22 cellular contexts compared by ENCODE assay signal in genomic region chr3:107738486-107739183, GRCh38.
"Had no signal": no experiment of that assay in that cellular context is flagged by ENCODE, and none has a peak within 500 bp of the region (broad histone marks: within the 10 kb centered on the region; RNA-seq: fewer than 3 reads in every experiment).

No MANE protein-coding gene starts in this region.

- H3K36me3 ChIP-seq: brain microvascular endothelial cell, cardiac muscle cell, Peyer's patch, SJSA1 had no signal

- H3K27me3 Mint-ChIP-seq: activated CD4-positive, alpha-beta memory T cell treated with anti-CD3 and anti-CD28 coated beads, Interleukin-2, amount 10 ng/mL, durations not matched to agents 7 days and 5 days; activated naive CD8-positive, alpha-beta T cell; activated T-helper 17 cell treated with anti-CD3 and anti-CD28 coated beads, Interleukin-2, amount 50 U/mL, for 72 hours had no signal

- H3K27me3 ChIP-seq: brain microvascular endothelial cell, cardiac muscle cell, Peyer's patch, SJSA1 had no signal

- H3K27ac Mint-ChIP-seq: activated CD4-positive, alpha-beta memory T cell treated with anti-CD3 and anti-CD28 coated beads, Interleukin-2, amount 10 ng/mL, durations not matched to agents 7 days and 5 days; activated naive CD4-positive, alpha-beta T cell treated with anti-CD3 and anti-CD28 coated beads for 36 hours; activated naive CD8-positive, alpha-beta T cell; activated T-helper 17 cell treated with anti-CD3 and anti-CD28 coated beads, Interleukin-2, amount 50 U/mL, for 72 hours; T-helper 1 cell treated with Interleukin-12 subunit alpha and Interleukin-12 subunit beta and Interleukin-4 antibody, amounts not matched to agents 30 μg/mL and 1 μg/mL, for 36 hours had no signal

- H3K9me3 Mint-ChIP-seq: activated CD4-positive, alpha-beta memory T cell treated with anti-CD3 and anti-CD28 coated beads, Interleukin-2, amount 10 ng/mL, durations not matched to agents 7 days and 5 days; activated naive CD4-positive, alpha-beta T cell treated with anti-CD3 and anti-CD28 coated beads for 36 hours; activated T-helper 17 cell treated with anti-CD3 and anti-CD28 coated beads, Interleukin-2, amount 50 U/mL, for 72 hours; T-helper 1 cell treated with Interleukin-12 subunit alpha and Interleukin-12 subunit beta and Interleukin-4 antibody, amounts not matched to agents 30 μg/mL and 1 μg/mL, for 36 hours had no signal

- H3K27ac ChIP-seq: brain microvascular endothelial cell, cardiac muscle cell, Peyer's patch, SJSA1 had no signal

- DNase-seq: activated CD4-positive, alpha-beta memory T cell treated with anti-CD3 and anti-CD28 coated beads, Interleukin-2, amount 10 ng/mL, durations not matched to agents 7 days and 5 days; activated CD4-positive, alpha-beta T cell treated with anti-CD3 and anti-CD28 coated beads, Interleukin-2, amount 50 U/mL, for 1 hour; activated CD4-positive, CD25-positive, alpha-beta regulatory T cell; activated gamma-delta T cell; activated naive CD4-positive, alpha-beta T cell treated with anti-CD3 and anti-CD28 coated beads for 36 hours; activated T-cell treated with anti-CD3 and anti-CD28 coated beads for 4 hours; activated T-cell treated with anti-CD3 and anti-CD28 coated beads, Interleukin-2, amount 50 U/mL, for 48 hours; brain microvascular endothelial cell; NCI-H1105 treated with DMSO at 0.1 percent for 48 hours; NCI-H1436 treated with DMSO at 0.1 percent for 48 hours; NCI-H187; NCI-H2081; NCI-H446; NCI-H524; Peyer's patch; SHP77 had no signal

- H3K9me3 ChIP-seq: Peyer's patch, SJSA1 had no signal

- H3K4me1 ChIP-seq: Peyer's patch, SJSA1 had no signal

- ATAC-seq: activated T-helper 17 cell treated with anti-CD3 and anti-CD28 coated beads, Interleukin-2, amount 50 U/mL, for 72 hours; SK-N-SH treated with all-trans-retinoic acid at 6 μM for 48 hours had no signal

- H3K4me3 Mint-ChIP-seq: activated CD4-positive, alpha-beta memory T cell treated with anti-CD3 and anti-CD28 coated beads, Interleukin-2, amount 10 ng/mL, durations not matched to agents 7 days and 5 days; activated naive CD4-positive, alpha-beta T cell treated with anti-CD3 and anti-CD28 coated beads for 36 hours; activated naive CD8-positive, alpha-beta T cell; activated T-helper 17 cell treated with anti-CD3 and anti-CD28 coated beads, Interleukin-2, amount 50 U/mL, for 72 hours; T-helper 1 cell treated with Interleukin-12 subunit alpha and Interleukin-12 subunit beta and Interleukin-4 antibody, amounts not matched to agents 30 μg/mL and 1 μg/mL, for 36 hours had no signal

- H3K4me1 Mint-ChIP-seq: activated CD4-positive, alpha-beta memory T cell treated with anti-CD3 and anti-CD28 coated beads, Interleukin-2, amount 10 ng/mL, durations not matched to agents 7 days and 5 days; activated T-helper 17 cell treated with anti-CD3 and anti-CD28 coated beads, Interleukin-2, amount 50 U/mL, for 72 hours had no signal

- H3K4me3 ChIP-seq: cardiac muscle cell, Peyer's patch, SJSA1 had no signal

- H3K36me3 Mint-ChIP-seq: activated naive CD8-positive, alpha-beta T cell had no signal
